Comparison of ENCODE assay signal across 21 cellular contexts in genomic region chr19:30093966-30094770, GRCh38.
"Had no signal": no experiment of that assay in that cellular context is flagged by ENCODE, and none has a peak within 500 bp of the region (broad histone marks: within the 10 kb centered on the region; RNA-seq: fewer than 3 reads in every experiment).

No MANE protein-coding gene starts in this region.

- H3K27ac Mint-ChIP-seq: dendritic cell treated with granulocyte-macrophage colony-stimulating factor and Interleukin-4, amounts not matched to agents 40 ng/mL and 50 ng/mL, for 4 days; naive thymus-derived CD4-positive, alpha-beta T cell; nephron progenitor cell had no signal

- H3K4me1 Mint-ChIP-seq: nephron progenitor cell had no signal

- H3K4me3 ChIP-seq: esophagus squamous epithelium, gastroesophageal sphincter, ovary, prostate gland, right lobe of liver, stomach, thoracic aorta, transverse colon, uterus had no signal

- ATAC-seq: gastroesophageal sphincter; naive thymus-derived CD4-positive, alpha-beta T cell; right lobe of liver had no signal

- H3K36me3 Mint-ChIP-seq: naive thymus-derived CD4-positive, alpha-beta T cell had no signal

- H3K9me3 Mint-ChIP-seq: dendritic cell treated with granulocyte-macrophage colony-stimulating factor and Interleukin-4, amounts not matched to agents 40 ng/mL and 50 ng/mL, for 4 days; naive thymus-derived CD4-positive, alpha-beta T cell; nephron progenitor cell had no signal

- H3K27ac ChIP-seq: esophagus squamous epithelium, gastroesophageal sphincter, ovary, prostate gland, right lobe of liver, stomach, thoracic aorta, transverse colon, uterus had no signal

- H3K9me3 ChIP-seq: esophagus squamous epithelium, gastroesophageal sphincter, ovary, prostate gland, right lobe of liver, stomach, thoracic aorta, transverse colon, uterus had no signal

- H3K27me3 Mint-ChIP-seq: dendritic cell treated with granulocyte-macrophage colony-stimulating factor and Interleukin-4, amounts not matched to agents 40 ng/mL and 50 ng/mL, for 4 days had no signal

- H3K27me3 ChIP-seq: ovary, right lobe of liver, transverse colon, uterus had no signal

- DNase-seq: cerebellar nuclear complex; esophagus squamous epithelium; foreskin fibroblast; glutamatergic neuron; islet precursor cell; mesendoderm; naive thymus-derived CD4-positive, alpha-beta T cell; nephron progenitor cell; ovary; stimulated activated CD4-positive, alpha-beta T cell treated with anti-CD3 and anti-CD28 coated beads, Interleukin-2, amount 100 ng/mL, for 24 hours; stimulated activated CD4-positive, alpha-beta T cell treated with anti-CD3 and anti-CD28 coated beads, Interleukin-4, amount 100 ng/mL, for 4 hours; stimulated activated naive CD4-positive, alpha-beta T cell; stomach; substantia nigra; transverse colon; uterus had no signal

- H3K36me3 ChIP-seq: esophagus squamous epithelium, gastroesophageal sphincter, ovary, prostate gland, right lobe of liver, stomach, thoracic aorta, transverse colon, uterus had no signal

- H3K4me1 ChIP-seq: esophagus squamous epithelium, gastroesophageal sphincter, prostate gland, right lobe of liver, stomach, transverse colon, uterus had no signal

- H3K4me3 Mint-ChIP-seq: dendritic cell treated with granulocyte-macrophage colony-stimulating factor and Interleukin-4, amounts not matched to agents 40 ng/mL and 50 ng/mL, for 4 days; naive thymus-derived CD4-positive, alpha-beta T cell; nephron progenitor cell had no signal
